1 cellular context compared by ENCODE assay signal in genomic region chr1:34781071-34781843, GRCh38.
TF ChIP-seq lines count a peak whose summit lies in the region.

TSS of gene GJB3 (plus strand) at chr1:34781214. CDS start at chr1:34784763, 3,549 bp downstream.

TF ChIP-seq in K562, 482 proteins besides CTCF, POLR2A, EP300 and RAD21 (continues in another document):
- TF ChIP-seq HMBOX1 (IDR thresholded peaks at IDR 0.05) (no peak), ZC3H8 (IDR thresholded peaks at IDR 0.05) (no peak), ZBTB2 (IDR thresholded peaks at IDR 0.05) (no peak), PML (IDR thresholded peaks at IDR 0.05; ENCODE audit: low read length) (no peak), SFPQ (IDR thresholded peaks at IDR 0.05; ENCODE audit: low read depth, low read length) (no peak), PBX2 (CRISPR knock-in tag; IDR thresholded peaks at IDR 0.05; ENCODE audit: low read depth) (no peak), PBX2 (tag; conservative IDR thresholded peaks at IDR 0.05; ENCODE audit: low read depth) (no peak), ZBTB7A (IDR thresholded peaks at IDR 0.05; ENCODE audit: borderline replicate concordance, control insufficient read depth, low read depth, low read length) (peak; percentile 38; the same call in 1 of the 2 replicates), POLR2AphosphoS5 (IDR thresholded peaks at IDR 0.05; ENCODE audit: control insufficient read depth, insufficient read depth, low read depth, low read length) (no peak), SMAD4 (CRISPR knock-in tag; conservative IDR thresholded peaks at IDR 0.05) (no peak), ZNF639 (CRISPR knock-in tag; conservative IDR thresholded peaks at IDR 0.05 in 1 of 2, IDR thresholded peaks at IDR 0.05 in 1 of 2) (no peak), ID3 (CRISPR knock-in tag; IDR thresholded peaks at IDR 0.05) (no peak), ID3 (tag; IDR thresholded peaks at IDR 0.05) (no peak), RFX1 (IDR thresholded peaks at IDR 0.05) (no peak), TCF7L2 (IDR thresholded peaks at IDR 0.05; ENCODE audit: low read depth, low read length) (no peak), ZNF707 (CRISPR knock-in tag; conservative IDR thresholded peaks at IDR 0.05) (no peak), EZH2 (IDR thresholded peaks at IDR 0.05; ENCODE audit: borderline replicate concordance, low read depth, low read length) (peak; percentile 29; the same call in 1 of the 2 replicates), POLR2G (IDR thresholded peaks at IDR 0.05; ENCODE audit: low read depth, low read length) (0 out of 2 replicates have a peak, but pooled peaks have one; percentile 29), NRF1 (conservative IDR thresholded peaks at IDR 0.05 in 1 of 2, IDR thresholded peaks at IDR 0.05 in 1 of 2) (no peak), L3MBTL2 (IDR thresholded peaks at IDR 0.05) (no peak), ETS2 (tag; IDR thresholded peaks at IDR 0.05; ENCODE audit: borderline replicate concordance, poor library complexity, severe bottlenecking) (no peak), PRDM10 (IDR thresholded peaks at IDR 0.05; ENCODE audit: partially characterized antibody) (peak; percentile 19), HNRNPL (IDR thresholded peaks at IDR 0.05; ENCODE audit: low read depth, low read length) (0 out of 2 replicates have a peak, but pooled peaks have one; percentile 18), ARID2 (IDR thresholded peaks at IDR 0.05) (no peak), ZNF583 (CRISPR knock-in tag; IDR thresholded peaks at IDR 0.05) (no peak), ARID4B (CRISPR knock-in tag; IDR thresholded peaks at IDR 0.05) (no peak), ZHX1 (conservative IDR thresholded peaks at IDR 0.05; ENCODE audit: low read length) (no peak), ETV6 (IDR thresholded peaks at IDR 0.05; ENCODE audit: borderline replicate concordance in 1 of 2, low read depth in 2 of 2, low read length in 1 of 2) (no peak), ETV6 (CRISPR knock-in tag; IDR thresholded peaks at IDR 0.05; ENCODE audit: borderline replicate concordance) (no peak), TFE3 (CRISPR knock-in tag; IDR thresholded peaks at IDR 0.05) (no peak), TCFL5 (CRISPR knock-in tag; conservative IDR thresholded peaks at IDR 0.05) (no peak), TBL1XR1 (IDR thresholded peaks at IDR 0.05; ENCODE audit: low read length in 2 of 2) (no peak)
